ENCODE assay signal across 11 cellular contexts in the genomic region with DNA sequence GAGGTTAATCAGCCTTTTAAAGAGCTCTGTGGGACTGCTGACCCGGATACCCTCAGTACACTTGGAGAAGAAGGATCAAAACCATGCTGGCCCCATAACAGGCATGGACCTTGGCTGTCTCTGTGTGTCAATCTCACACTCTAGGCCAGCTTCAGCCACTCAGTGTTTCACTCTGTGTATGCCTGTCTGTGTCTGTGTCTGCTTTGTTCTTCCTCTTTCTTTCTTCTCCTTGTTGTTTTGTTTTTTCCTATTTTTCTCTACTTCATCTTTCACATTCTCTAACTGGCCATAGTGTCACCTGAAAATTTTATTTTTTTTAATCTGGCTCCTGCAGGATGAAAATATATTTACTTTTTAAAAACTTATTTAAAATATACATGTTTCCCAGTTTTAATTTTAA. TPM values are rescaled to one million over a fixed set of nuclear protein-coding genes. Genes with fewer than 3 reads are reported as not detected.
DNase-seq lines count a peak whose midpoint lies in the region; ATAC-seq and TF ChIP-seq lines count a peak whose summit lies in the region.
"Had no signal": no experiment of that assay in that cellular context is flagged by ENCODE, and none has a peak within 500 bp of the region (broad histone marks: within the 10 kb centered on the region; RNA-seq: fewer than 3 reads in every experiment).

No MANE protein-coding gene starts in this region.

- H3K27me3 ChIP-seq in hepatocyte, result no peaks in the 10 kb centered on the region
- H3K27me3 ChIP-seq: spleen had no signal

- no peak for TF ChIP-seq CTCF in hepatocyte (IDR thresholded peaks at IDR 0.05; ENCODE audit: poor library complexity)

- H3K4me1 ChIP-seq in hepatocyte (ENCODE audit: insufficient read depth), result no peaks in the 10 kb centered on the region

- H3K4me3 ChIP-seq in hepatocyte, result no peak overlapping the region
- H3K4me3 ChIP-seq: spleen had no signal

- H2AFZ ChIP-seq in hepatocyte, result no peak overlapping the region

- no peaks in the 10 kb centered on the region for H3K36me3 ChIP-seq in hepatocyte (replicated peaks; ENCODE audit: insufficient read depth, low read depth)
- H3K36me3 ChIP-seq: spleen had no signal

- ATAC-seq in GM21529 (IDR thresholded peaks at IDR 0.05; ENCODE audit: unreplicated experiment) (peak; percentile 47), GM18505 (IDR thresholded peaks at IDR 0.05; ENCODE audit: unreplicated experiment) (no peak), HG03280 (IDR thresholded peaks at IDR 0.05; ENCODE audit: unreplicated experiment) (no peak)

- no peak overlapping the region for H3K4me2 ChIP-seq in hepatocyte

- DNase-seq in OCI-M1 (lab: John Stamatoyannopoulos, UW) (peak; percentile 58), hepatocyte (ENCODE audit: low spot score) (peak; percentile 15), pons (ENCODE audit: low spot score) (peak; percentile 63), NCI-H1048 (lab: John Stamatoyannopoulos, UW) (no peak), foreskin melanocyte (no peak)
- DNase-seq: activated B cell treated with CpG ODN at 0.5 μM for 24 hours, GOT3, spleen had no signal

- TF ChIP-seq POLR2A in GM18505 (IDR thresholded peaks at IDR 0.05; ENCODE audit: borderline replicate concordance, extremely low read depth, insufficient read depth, insufficient read length), result no peak

- H4K20me1 ChIP-seq in hepatocyte (ENCODE audit: insufficient read depth, poor library complexity, severe bottlenecking), result no peaks in the 10 kb centered on the region

- no peaks in the 10 kb centered on the region for H3K9me2 ChIP-seq in hepatocyte (replicated peaks; ENCODE audit: insufficient read depth)

- H3K9me3 ChIP-seq in hepatocyte (ENCODE audit: low read depth), result no peaks in the 10 kb centered on the region

- H3K79me2 ChIP-seq in hepatocyte, result no peaks in the 10 kb centered on the region

- 53% methylated on average over 1 of the region's 1 CpG for WGBS in hepatocyte (ENCODE audit: low lambda C conversion rate, missing lambda C conversion rate)

- H3K27ac ChIP-seq in hepatocyte, result no peak overlapping the region

RNA-seq across cellular contexts. Expression of a gene that starts 51.1 kb away (rescaled TPM):
- 202 and 233 TPM in 2 replicates for total RNA-seq in hepatocyte
- 157 and 165 TPM in 2 replicates for polyA plus RNA-seq in hepatocyte

RNA-seq across cellular contexts. Expression of a gene that starts 51.4 kb away (rescaled TPM):
- total RNA-seq in hepatocyte, result 112 TPM in 2 replicates
- 34.4 and 34.5 TPM in 2 replicates for polyA plus RNA-seq in hepatocyte

Comparison
In these comparisons a context has a peak if more than half of its experiments do, and no peak if none do; other contexts are left out.
1. DNase-seq: peak in OCI-M1 (single experiment), hepatocyte (single experiment) and pons (single experiment); none in NCI-H1048 (single experiment) and foreskin melanocyte (single experiment).